13 cellular contexts compared by ENCODE assay signal in genomic region chr13:110536006-110536693, GRCh38. TPM values are rescaled to one million over a fixed set of nuclear protein-coding genes. Genes with fewer than 3 reads are reported as not detected.
DNase-seq lines count a peak whose midpoint lies in the region; ATAC-seq and TF ChIP-seq lines count a peak whose summit lies in the region.
"Had no signal": no experiment of that assay in that cellular context is flagged by ENCODE, and none has a peak within 500 bp of the region (broad histone marks: within the 10 kb centered on the region; RNA-seq: fewer than 3 reads in every experiment).

No MANE protein-coding gene starts in this region.

- no peak for TF ChIP-seq EP300 in SK-N-SH (IDR thresholded peaks at IDR 0.05; ENCODE audit: borderline replicate concordance in 1 of 2, low read depth in 1 of 2, low read length in 1 of 2)

- TF ChIP-seq CTCF in ascending aorta (IDR thresholded peaks at IDR 0.05) (no peak), SK-N-SH (IDR thresholded peaks at IDR 0.05) (no peak)

- no peaks in the 10 kb centered on the region for H3K79me2 ChIP-seq in SK-N-SH (ENCODE audit: insufficient read depth)

- H3K9me2 ChIP-seq in SK-N-SH = no peaks in the 10 kb centered on the region

- POLR2A ChIA-PET in SK-N-SH (lab: Yijun Ruan, JAX) = no interaction called here

- H3K36me3 ChIP-seq in BLaER1 (no peaks in the 10 kb centered on the region), ascending aorta (no peaks in the 10 kb centered on the region), SK-N-SH (replicated peaks in 1 of 2; ENCODE audit: control insufficient read depth in 1 of 2, insufficient read depth in 2 of 2, low read length in 1 of 2) (no peaks in the 10 kb centered on the region)
- H3K36me3 ChIP-seq: BE2C had no signal

- H3K9ac ChIP-seq in BLaER1 = peak overlapping the region; percentile 65
- no peak overlapping the region for H3K9ac ChIP-seq in SK-N-SH

- intact Hi-C loops in ascending aorta (cut with DNase I) = no loop called here

- 95% methylated on average over 18 of the region's 18 CpGs for WGBS in SK-N-SH (ENCODE audit: low lambda C conversion rate)

- no peak for TF ChIP-seq RAD21 in SK-N-SH (IDR thresholded peaks at IDR 0.05; ENCODE audit: low read length)

- H3K4me3 ChIP-seq in BLaER1 = peak overlapping the region; percentile 46; the same call in 1 of the 2 replicates
- H3K4me3 ChIP-seq in ascending aorta = no peak overlapping the region
- H3K4me3 ChIP-seq in SK-N-SH (ENCODE audit: low read depth in 2 of 2, low read length in 1 of 2) = no peak overlapping the region
- H3K4me3 ChIP-seq: skin epidermis had no signal

- H3K4me1 ChIP-seq in BLaER1 = peaks cover 97% of the 10 kb centered on the region
- H3K4me1 ChIP-seq in ascending aorta = peaks cover 5 to 36% of the 10 kb centered on the region in 2 donors
- peaks cover 0 to 5% of the 10 kb centered on the region in 2 experiments; a peak in 1 of 4 replicates for H3K4me1 ChIP-seq in SK-N-SH (ENCODE audit: control insufficient read depth in 1 of 2, insufficient read depth in 2 of 2, low read depth in 1 of 2, low read length in 1 of 2)
- H3K4me1 ChIP-seq: BE2C had no signal

- H3K4me2 ChIP-seq in BLaER1 (peak overlapping the region; percentile 88), SK-N-SH (no peak overlapping the region)

- H3K27ac ChIP-seq in BLaER1 (peak overlapping the region; percentile 84), ascending aorta (peak overlapping the region; percentile 21 to 37), SK-N-SH (ENCODE audit: low read depth in 2 of 2, low read length in 1 of 2) (no peak overlapping the region)
- H3K27ac ChIP-seq: VCaP had no signal

- no peaks in the 10 kb centered on the region for H3K9me3 ChIP-seq in BLaER1
- no peaks in the 10 kb centered on the region for H3K9me3 ChIP-seq in ascending aorta
- H3K9me3 ChIP-seq in SK-N-SH = no peaks in the 10 kb centered on the region
- H3K9me3 ChIP-seq: BE2C had no signal

- H3F3A ChIP-seq in SK-N-SH (replicated peaks; ENCODE audit: insufficient read depth) = peaks cover 2% of the 10 kb centered on the region

- CTCF ChIA-PET in SK-N-SH (lab: Yijun Ruan, JAX) = interaction anchor here (0.9 to 1.0 kb wide), 2 partner anchors 80 to 314 kb away, joined by 3 read pairs; no protein-coding TSS in a partner anchor

- DNase-seq in ascending aorta (ENCODE audit: low spot score in 2 of 2) (peak in 1 of 2 donors; percentile 57), medulla oblongata (ENCODE audit: extremely low spot score) (peak; percentile 91), DMS 273 (lab: John Stamatoyannopoulos, UW; ENCODE audit: unreplicated experiment) (no peak), HT-29 (ENCODE audit: low spot score) (no peak), SK-N-SH (no peak)
- DNase-seq: activated naive CD4-positive, alpha-beta T cell treated with anti-CD3 and anti-CD28 coated beads, Interleukin-2, amount 50 U/mL, for 16 hours; BE2C; NCI-H69 had no signal

- ATAC-seq in HG03442 (IDR thresholded peaks at IDR 0.05; ENCODE audit: unreplicated experiment) (peak; percentile 46), GM21381 (IDR thresholded peaks at IDR 0.05; ENCODE audit: unreplicated experiment) (no peak)

- peaks cover 5% of the 10 kb centered on the region; the same call in 1 of the 2 replicates for H4K20me1 ChIP-seq in BLaER1
- H4K20me1 ChIP-seq in SK-N-SH (ENCODE audit: insufficient read depth) = no peaks in the 10 kb centered on the region

- no peak overlapping the region for H2AFZ ChIP-seq in SK-N-SH (ENCODE audit: low read depth)

- H3K27me3 ChIP-seq in BLaER1 (no peaks in the 10 kb centered on the region), ascending aorta (no peaks in the 10 kb centered on the region), SK-N-SH (ENCODE audit: insufficient read depth) (no peaks in the 10 kb centered on the region)
- H3K27me3 ChIP-seq: BE2C had no signal

TF ChIP-seq in SK-N-SH, 30 proteins besides CTCF, POLR2A, EP300 and RAD21:
- TF ChIP-seq USF1 (IDR thresholded peaks at IDR 0.05; ENCODE audit: borderline replicate concordance, low read depth) (no peak), POLR2AphosphoS5 (IDR thresholded peaks at IDR 0.05; ENCODE audit: low read depth, low read length) (no peak), TCF12 (IDR thresholded peaks at IDR 0.05) (no peak), SMC3 (IDR thresholded peaks at IDR 0.05; ENCODE audit: low read depth, low read length) (no peak), GABPA (IDR thresholded peaks at IDR 0.05; ENCODE audit: low read depth) (no peak), NRF1 (IDR thresholded peaks at IDR 0.05; ENCODE audit: low read depth, low read length) (no peak)

RNA-seq across cellular contexts. Expression of gene RAB20, which starts 25.4 kb away (rescaled TPM):
- total RNA-seq in ascending aorta = 17.7 TPM
- total RNA-seq in HT-29 (2014; rRNA removed; shearing (Covaris generic)) = 145 and 147 TPM in 2 replicates
- 4.9 and 5.2 TPM in 2 replicates for polyA plus RNA-seq in SK-N-SH (2012; rRNA removed)
- 4.8 and 5.3 TPM in 2 replicates for polyA plus RNA-seq in SK-N-SH (2012; cell fraction: cytosol; rRNA removed)
- polyA plus RNA-seq in SK-N-SH (2012; cell fraction: nucleus; rRNA removed) = 2.7 and 3.6 TPM in 2 replicates

Comparison
In these comparisons a context has a peak if more than half of its experiments do, and no peak if none do; other contexts are left out.
1. H3K27ac ChIP-seq: peak in BLaER1 (single experiment) and ascending aorta (2 of 2); none in SK-N-SH (0 of 2).